Comparison of ENCODE assay signal across 8 cellular contexts in genomic region chr12:96347130-96347699, GRCh38. TPM values are rescaled to one million over a fixed set of nuclear protein-coding genes. Genes with fewer than 3 reads are reported as not detected.
DNase-seq lines count a peak whose midpoint lies in the region; ATAC-seq and TF ChIP-seq lines count a peak whose summit lies in the region.

No MANE protein-coding gene starts in this region.

- peaks cover 13 to 24% (median 20%) of the 10 kb centered on the region in 3 donors for H3K36me3 Mint-ChIP-seq in CD8-positive, alpha-beta memory T cell

- H3K27me3 Mint-ChIP-seq in CD8-positive, alpha-beta memory T cell: no peaks in the 10 kb centered on the region

- H3K4me2 ChIP-seq in SU-DHL-6 (ENCODE audit: low read depth, low read length, poor library complexity, severe bottlenecking): peak overlapping the region; percentile 88

- peak overlapping the region in 5 of 7 donors; percentile 5 to 62 (median 37) for H3K4me3 Mint-ChIP-seq in CD8-positive, alpha-beta memory T cell

- peak overlapping the region in 7 of 8 donors; percentile 7 to 82 (median 34) for H3K27ac Mint-ChIP-seq in CD8-positive, alpha-beta memory T cell

- no peaks in the 10 kb centered on the region for H3K9me2 ChIP-seq in SU-DHL-6 (replicated peaks; ENCODE audit: insufficient read depth, low read length)

- no peak for DNase-seq in CD8-positive, alpha-beta memory T cell
- DNase-seq in epithelial cell of proximal tubule (ENCODE audit: low read depth) (no peak), omental fat pad (ENCODE audit: low spot score) (no peak), foreskin melanocyte (no peak), T-helper 9 cell (no peak)

- H4K20me1 ChIP-seq in SU-DHL-6 (ENCODE audit: low read depth, low read length): no peaks in the 10 kb centered on the region; the same call in 1 of the 2 replicates

- H3F3A ChIP-seq in SU-DHL-6 (ENCODE audit: insufficient read depth): peaks cover 42% of the 10 kb centered on the region

- peaks cover 70 to 88% (median 81%) of the 10 kb centered on the region in 3 donors for H3K4me1 Mint-ChIP-seq in CD8-positive, alpha-beta memory T cell

- H3K9me3 ChIP-seq in CD8-positive, alpha-beta memory T cell (ENCODE audit: low read length): no peaks in the 10 kb centered on the region
- peaks cover 9% of the 10 kb centered on the region; the same call in 1 of the 2 replicates for H3K9me3 ChIP-seq in SU-DHL-6 (ENCODE audit: insufficient read depth, low read length)

- H3K27me3 ChIP-seq in CD8-positive, alpha-beta memory T cell (ENCODE audit: insufficient read depth, low read length, poor library complexity, severe bottlenecking): no peaks in the 10 kb centered on the region
- no peaks in the 10 kb centered on the region for H3K27me3 ChIP-seq in SU-DHL-6 (ENCODE audit: low read length)

- H3K4me3 ChIP-seq in CD8-positive, alpha-beta memory T cell (ENCODE audit: low read length): peak overlapping the region; percentile 13
- H3K4me3 ChIP-seq in SU-DHL-6 (ENCODE audit: insufficient read depth, low read length, poor library complexity, severe bottlenecking) (peak overlapping the region; percentile 50), epithelial cell of proximal tubule (ENCODE audit: low read depth, low read length) (peak overlapping the region; percentile 44)

- H3K79me2 ChIP-seq in SU-DHL-6 (ENCODE audit: insufficient read depth, low read length): peaks cover 97% of the 10 kb centered on the region

- H3K27ac ChIP-seq in CD8-positive, alpha-beta memory T cell (ENCODE audit: low read depth, low read length): no peak overlapping the region
- peak overlapping the region; percentile 81 for H3K27ac ChIP-seq in SU-DHL-6 (ENCODE audit: low read depth, low read length)

- H3K36me3 ChIP-seq in CD8-positive, alpha-beta memory T cell (ENCODE audit: insufficient read depth, low read length): no peaks in the 10 kb centered on the region
- peaks cover 14% of the 10 kb centered on the region for H3K36me3 ChIP-seq in SU-DHL-6 (ENCODE audit: low read length)

- ATAC-seq in omental fat pad (ENCODE audit: low FRiP score) (peak; percentile 32), HG03159 (IDR thresholded peaks at IDR 0.05; ENCODE audit: unreplicated experiment) (no peak), esophagus mucosa (no peak)

- peaks cover 49% of the 10 kb centered on the region for H3K4me1 ChIP-seq in CD8-positive, alpha-beta memory T cell (ENCODE audit: insufficient read depth, low read length)

- H3K9ac ChIP-seq in SU-DHL-6 (ENCODE audit: low read length): peak overlapping the region; percentile 32; the same call in 1 of the 2 replicates

- CTCF ChIA-PET in CD8-positive, alpha-beta memory T cell (lab: Charles Lee): interaction anchor here (1.5 to 3.2 kb wide), 3 partner anchors 10 to 52 kb away, joined by 3 to 15 read pairs (median 3); partner anchors contain the start of gene CDK17

- TF ChIP-seq CTCF in SU-DHL-6 (IDR thresholded peaks at IDR 0.05; ENCODE audit: insufficient read depth, low read length, poor library complexity, severe bottlenecking) (no peak), epithelial cell of proximal tubule (conservative IDR thresholded peaks at IDR 0.05; ENCODE audit: low read depth, low read length) (no peak), omental fat pad (IDR thresholded peaks at IDR 0.05) (no peak)

- no peak overlapping the region for H2AFZ ChIP-seq in SU-DHL-6 (ENCODE audit: low read depth, low read length, severe bottlenecking)

- POLR2A ChIA-PET in CD8-positive, alpha-beta memory T cell (lab: Charles Lee): no interaction called here

- peaks cover 11 to 24% (median 20%) of the 10 kb centered on the region in 5 donors for H3K9me3 Mint-ChIP-seq in CD8-positive, alpha-beta memory T cell

RNA-seq across cellular contexts. Expression of gene CDK17, which starts 53.0 kb away (rescaled TPM):
- total RNA-seq in CD8-positive, alpha-beta memory T cell: 10 to 100 TPM; 34.6 to 36.0 TPM
- polyA plus RNA-seq in CD8-positive, alpha-beta memory T cell: 40.0 TPM
- total RNA-seq in epithelial cell of proximal tubule (22.0 and 29.7 TPM in 2 replicates), omental fat pad (100 to 1,000 TPM in 2 of 4 donors, 10 to 100 TPM in 2; 35.8 to 107 (median 100) TPM), esophagus mucosa (16.7 TPM)
